ENCODE assay signal across 9 cellular contexts in the genomic region with DNA sequence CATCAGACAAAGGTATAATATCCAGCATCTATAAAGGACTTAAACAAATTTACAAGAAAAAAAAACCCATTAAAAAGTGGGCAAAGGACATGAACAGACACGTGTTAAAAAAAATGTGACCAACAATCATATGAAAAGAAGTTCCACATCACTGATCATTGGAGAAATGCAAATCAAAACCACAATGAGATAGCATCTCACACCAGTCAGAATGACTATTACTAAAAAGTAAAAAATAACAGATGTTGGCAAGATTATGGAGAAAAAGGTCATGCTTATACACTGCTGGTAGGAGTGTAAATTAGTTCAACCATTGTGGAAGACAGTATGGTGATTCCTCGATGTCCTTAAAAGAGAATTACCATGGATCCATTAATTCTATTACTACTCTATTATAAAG. TPM values are rescaled to one million over a fixed set of nuclear protein-coding genes. Genes with fewer than 3 reads are reported as not detected.
"Had no signal": no experiment of that assay in that cellular context is flagged by ENCODE, and none has a peak within 500 bp of the region (broad histone marks: within the 10 kb centered on the region; RNA-seq: fewer than 3 reads in every experiment).

No MANE protein-coding gene starts in this region.

RNA-seq across cellular contexts. Expression of gene ARPP21, which starts 19.1 kb away (rescaled TPM):
- total RNA-seq: activated B cell treated with CpG ODN at 0.5 μM for 24 hours; activated CD8-positive, alpha-beta T cell treated with anti-CD3 and anti-CD28 coated beads for 36 hours; activated T-cell treated with anti-CD3 and anti-CD28 coated beads, Interleukin-2, amount 50 U/mL, for 4 hours; activated T-helper 17 cell treated with anti-CD3 and anti-CD28 coated beads, Interleukin-2, amount 50 U/mL, for 72 hours; body of pancreas; dermis blood vessel endothelial cell; foreskin keratinocyte; heart right ventricle; hepatocyte had no signal
